ENCODE assay signal across 17 cellular contexts in the genomic region with DNA sequence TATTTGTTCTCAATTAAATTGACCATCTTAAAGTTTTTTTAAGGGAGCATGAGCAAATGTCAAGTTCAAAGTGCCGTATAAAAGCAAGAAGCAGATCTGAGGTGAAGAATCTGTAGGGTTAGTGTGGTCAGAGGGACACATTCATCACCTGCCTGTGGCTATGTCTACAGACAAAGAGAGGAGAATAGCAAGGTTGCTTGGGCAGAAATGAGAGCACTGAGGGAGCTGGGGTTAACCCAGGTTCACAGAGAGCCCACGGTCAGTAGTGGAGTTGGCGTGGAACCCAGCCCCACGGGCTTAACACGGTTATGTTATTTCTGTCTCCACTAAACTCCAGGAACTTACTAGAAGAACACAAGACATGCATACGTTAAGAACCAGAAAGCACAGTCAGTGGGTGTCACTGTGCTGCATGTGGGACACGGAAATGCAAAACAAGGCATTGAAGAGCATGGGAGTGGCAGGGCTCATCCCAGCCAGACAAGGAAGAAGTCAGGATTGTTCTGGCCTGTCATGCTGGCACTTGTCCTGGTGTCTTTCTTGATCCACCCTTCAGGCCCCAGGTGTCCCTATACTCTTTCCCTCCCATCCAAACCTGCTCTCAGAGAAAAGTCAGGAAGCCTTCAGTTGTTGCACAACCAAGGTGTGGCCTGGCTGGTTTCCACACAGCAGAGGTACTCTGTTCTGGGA.
DNase-seq lines count a peak whose midpoint lies in the region; ATAC-seq and TF ChIP-seq lines count a peak whose summit lies in the region.
"Had no signal": no experiment of that assay in that cellular context is flagged by ENCODE, and none has a peak within 500 bp of the region (broad histone marks: within the 10 kb centered on the region; RNA-seq: fewer than 3 reads in every experiment).

No MANE protein-coding gene starts in this region.

- peak overlapping the region; percentile 41 for H3K27ac ChIP-seq in RWPE2 (ENCODE audit: poor library complexity, severe bottlenecking)
- peak overlapping the region; percentile 50 for H3K27ac ChIP-seq in foreskin keratinocyte
- H3K27ac ChIP-seq in transverse colon: peak overlapping the region in 1 of 4 donors; percentile 17
- H3K27ac ChIP-seq: KMS-11, SK-N-MC, upper lobe of left lung had no signal

- intact Hi-C loops in transverse colon (cut with DNase I; ENCODE audit: low total_unique reads): no loop called here

- no peaks in the 10 kb centered on the region for H3K27me3 ChIP-seq in RWPE2 (ENCODE audit: insufficient read depth, poor library complexity, severe bottlenecking)
- H3K27me3 ChIP-seq in foreskin keratinocyte: no peaks in the 10 kb centered on the region
- no peaks in the 10 kb centered on the region for H3K27me3 ChIP-seq in transverse colon
- H3K27me3 ChIP-seq: upper lobe of left lung had no signal

- no peak for TF ChIP-seq POLR2A in transverse colon (IDR thresholded peaks at IDR 0.05)

- TF ChIP-seq CTCF in RWPE2 (IDR thresholded peaks at IDR 0.05; ENCODE audit: poor library complexity, severe bottlenecking): no peak
- peak; percentile 33 for TF ChIP-seq CTCF in foreskin keratinocyte (conservative IDR thresholded peaks at IDR 0.05)
- no peak for TF ChIP-seq CTCF in transverse colon (IDR thresholded peaks at IDR 0.05)

- H3K27ac Mint-ChIP-seq in activated CD8-positive, alpha-beta memory T cell treated with anti-CD3 and anti-CD28 coated beads, Interleukin-2, amount 10 ng/mL, durations not matched to agents 7 days and 5 days: peak overlapping the region; percentile 58
- H3K27ac Mint-ChIP-seq: activated T-cell treated with anti-CD3 and anti-CD28 coated beads, Interleukin-2, amount 50 U/mL, for 72 hours; CD14-positive monocyte had no signal

- DNase-seq in activated CD8-positive, alpha-beta memory T cell treated with anti-CD3 and anti-CD28 coated beads, Interleukin-2, amount 10 ng/mL, durations not matched to agents 7 days and 5 days: peak; percentile 64
- DNase-seq in activated CD8-positive, alpha-beta memory T cell treated with anti-CD3 and anti-CD28 coated beads for 24 hours: no peak
- no peak for DNase-seq in RWPE2 (ENCODE audit: low spot score)
- DNase-seq in foreskin keratinocyte: peak; percentile 83 to 87
- peak; percentile 41 for DNase-seq in transverse colon
- no peak for DNase-seq in HK-2 (ENCODE audit: unreplicated experiment)
- DNase-seq in Kasumi-1 (lab: John Stamatoyannopoulos, UW): no peak
- DNase-seq in AG08395 (ENCODE audit: low spot score): no peak
- DNase-seq: activated T-cell treated with anti-CD3 and anti-CD28 coated beads, Interleukin-2, amount 50 U/mL, for 72 hours; cerebellar nuclear complex; NCI-H345; right cardiac atrium; stimulated activated CD4-positive, alpha-beta T cell treated with anti-CD3 and anti-CD28 coated beads, Interleukin-2, amount 100 ng/mL, for 24 hours had no signal

- H3K36me3 Mint-ChIP-seq in activated CD8-positive, alpha-beta memory T cell treated with anti-CD3 and anti-CD28 coated beads, Interleukin-2, amount 10 ng/mL, durations not matched to agents 7 days and 5 days: peaks cover 28% of the 10 kb centered on the region
- H3K36me3 Mint-ChIP-seq: CD14-positive monocyte had no signal

- H3K4me3 Mint-ChIP-seq in activated CD8-positive, alpha-beta memory T cell treated with anti-CD3 and anti-CD28 coated beads, Interleukin-2, amount 10 ng/mL, durations not matched to agents 7 days and 5 days: no peak overlapping the region
- H3K4me3 Mint-ChIP-seq: activated T-cell treated with anti-CD3 and anti-CD28 coated beads, Interleukin-2, amount 50 U/mL, for 72 hours; CD14-positive monocyte had no signal

- H3K9me3 ChIP-seq in RWPE2 (ENCODE audit: severe bottlenecking): no peaks in the 10 kb centered on the region
- H3K9me3 ChIP-seq in transverse colon: no peaks in the 10 kb centered on the region
- H3K9me3 ChIP-seq: upper lobe of left lung had no signal

- H3K9me3 Mint-ChIP-seq in activated CD8-positive, alpha-beta memory T cell treated with anti-CD3 and anti-CD28 coated beads, Interleukin-2, amount 10 ng/mL, durations not matched to agents 7 days and 5 days (ENCODE audit: low read depth): peaks cover 10% of the 10 kb centered on the region

- no peak for TF ChIP-seq EP300 in transverse colon (IDR thresholded peaks at IDR 0.05; ENCODE audit: low read depth)

- 88 to 89% methylated on average over 6 to 7 of the region's 7 CpGs for WGBS in transverse colon (ENCODE audit: low coverage in 1 of 2), 2 donors

- H3K4me1 Mint-ChIP-seq in activated CD8-positive, alpha-beta memory T cell treated with anti-CD3 and anti-CD28 coated beads, Interleukin-2, amount 10 ng/mL, durations not matched to agents 7 days and 5 days: peaks cover 45% of the 10 kb centered on the region

- CTCF ChIA-PET in activated CD8-positive, alpha-beta memory T cell treated with anti-CD3 and anti-CD28 coated beads, Interleukin-2, amount 10 ng/mL, durations not matched to agents 7 days and 5 days (lab: Charles Lee): no interaction called here

- ATAC-seq in activated CD8-positive, alpha-beta memory T cell treated with anti-CD3 and anti-CD28 coated beads, Interleukin-2, amount 10 ng/mL, durations not matched to agents 7 days and 5 days: peak; percentile 85
- ATAC-seq in RWPE2 (ENCODE audit: low read depth) (peak; percentile 80), foreskin keratinocyte (peak; percentile 82)
- ATAC-seq: right cardiac atrium had no signal

- H3K4me3 ChIP-seq in RWPE2 (ENCODE audit: severe bottlenecking): no peak overlapping the region
- H3K4me3 ChIP-seq in transverse colon: no peak overlapping the region
- H3K4me3 ChIP-seq: SK-N-MC, upper lobe of left lung had no signal

- no peaks in the 10 kb centered on the region for H3K27me3 Mint-ChIP-seq in activated CD8-positive, alpha-beta memory T cell treated with anti-CD3 and anti-CD28 coated beads, Interleukin-2, amount 10 ng/mL, durations not matched to agents 7 days and 5 days

- no peaks in the 10 kb centered on the region for H3K36me3 ChIP-seq in RWPE2 (ENCODE audit: low read depth)
- no peaks in the 10 kb centered on the region for H3K36me3 ChIP-seq in transverse colon
- H3K36me3 ChIP-seq: upper lobe of left lung had no signal

- in situ Hi-C loops in transverse colon (cut with MboI; ENCODE audit: low pct_ligation_motif_present in 1 of 4, low pct_unique_long_range_greater_than_20kb in 1 of 4, low sequenced_read_pairs in 3 of 4): no loop called here

- H3K4me1 ChIP-seq in RWPE2 (ENCODE audit: insufficient read depth, poor library complexity, severe bottlenecking): peaks cover 13% of the 10 kb centered on the region
- H3K4me1 ChIP-seq in foreskin keratinocyte: peaks cover 29% of the 10 kb centered on the region
- peaks cover 0 to 3% (median 0%) of the 10 kb centered on the region in 4 donors for H3K4me1 ChIP-seq in transverse colon
- H3K4me1 ChIP-seq: upper lobe of left lung had no signal

Comparison
In these comparisons a context has a peak if more than half of its experiments do, and no peak if none do; other contexts are left out.
1. DNase-seq: peak in activated CD8-positive, alpha-beta memory T cell treated with anti-CD3 and anti-CD28 coated beads, Interleukin-2, amount 10 ng/mL, durations not matched to agents 7 days and 5 days (single experiment), foreskin keratinocyte (2 of 2) and transverse colon (single experiment); none in activated CD8-positive, alpha-beta memory T cell treated with anti-CD3 and anti-CD28 coated beads for 24 hours (single experiment), RWPE2 (single experiment), HK-2 (single experiment), Kasumi-1 (0 of 2) and AG08395 (single experiment).
2. Peak in every context shown above with its lines, with median percentiles within 50 percentile points of each other: ATAC-seq.